ENCODE assay signal across 8 cellular contexts in genomic region chr2:8515864-8516533, GRCh38.
DNase-seq lines count a peak whose midpoint lies in the region; ATAC-seq, FAIRE-seq and TF ChIP-seq lines count a peak whose summit lies in the region.

No MANE protein-coding gene starts in this region.

- H3K27ac Mint-ChIP-seq in activated CD4-positive, alpha-beta T cell treated with anti-CD3 and anti-CD28 coated beads for 36 hours: peak overlapping the region; percentile 93

- no peaks in the 10 kb centered on the region for H3K27me3 Mint-ChIP-seq in activated CD4-positive, alpha-beta T cell treated with anti-CD3 and anti-CD28 coated beads for 36 hours

- peak; percentile 17 for ATAC-seq in activated CD4-positive, alpha-beta T cell treated with anti-CD3 and anti-CD28 coated beads for 36 hours
- ATAC-seq in HG02642 (IDR thresholded peaks at IDR 0.05; ENCODE audit: poor library complexity, unreplicated experiment): peak; percentile 35

- CTCF ChIA-PET in activated CD4-positive, alpha-beta T cell treated with anti-CD3 and anti-CD28 coated beads for 36 hours (lab: Charles Lee): interaction anchor here (0.9 to 1.8 kb wide), 5 partner anchors 16 to 166 kb away, joined by 3 to 11 read pairs (median 4); partner anchors contain the start of gene ID2

- peak; percentile 53 for DNase-seq in activated CD4-positive, alpha-beta T cell treated with anti-CD3 and anti-CD28 coated beads for 36 hours
- no peak for DNase-seq in activated CD4-positive, alpha-beta T cell treated with anti-CD3 and anti-CD28 coated beads, Interleukin-2, amount 50 U/mL, for 1 hour
- DNase-seq in NCI-H2081 (lab: John Stamatoyannopoulos, UW): peak; percentile 75 to 88
- no peak for DNase-seq in colonic mucosa
- DNase-seq in effector CD4-positive, alpha-beta T cell: no peak
- DNase-seq in NCI-H446 treated with DMSO at 0.1 percent for 48 hours (lab: John Stamatoyannopoulos, UW): no peak
- DNase-seq in frontal cortex (ENCODE audit: low spot score in 2 of 2): no peak

- H3K36me3 ChIP-seq in colonic mucosa: no peaks in the 10 kb centered on the region

- H3K27ac ChIP-seq in colonic mucosa: peak overlapping the region; percentile 65

- no peak overlapping the region for H3K4me3 Mint-ChIP-seq in activated CD4-positive, alpha-beta T cell treated with anti-CD3 and anti-CD28 coated beads for 36 hours

- POLR2A ChIA-PET in activated CD4-positive, alpha-beta T cell treated with anti-CD3 and anti-CD28 coated beads for 36 hours (lab: Charles Lee): interaction anchor here (0.6 to 3.8 kb wide), 8 partner anchors 27 to 166 kb away, joined by 3 to 41 read pairs (median 9); partner anchors contain the start of gene ID2

- TF ChIP-seq CTCF in colonic mucosa (IDR thresholded peaks at IDR 0.05): no peak

- H3K4me1 Mint-ChIP-seq in activated CD4-positive, alpha-beta T cell treated with anti-CD3 and anti-CD28 coated beads for 36 hours: peaks cover 72% of the 10 kb centered on the region

- H3K4me1 ChIP-seq in colonic mucosa: no peaks in the 10 kb centered on the region

- no peak overlapping the region for H3K9ac ChIP-seq in colonic mucosa (ENCODE audit: low read depth in 2 of 2, low read length in 2 of 2)

- no peaks in the 10 kb centered on the region for H3K9me3 ChIP-seq in colonic mucosa

- H3K27me3 ChIP-seq in colonic mucosa: no peaks in the 10 kb centered on the region

- peaks cover 12% of the 10 kb centered on the region for H3K9me3 Mint-ChIP-seq in activated CD4-positive, alpha-beta T cell treated with anti-CD3 and anti-CD28 coated beads for 36 hours (ENCODE audit: low read depth)

- no peak for FAIRE-seq in frontal cortex (lab: Jason Lieb, UNC)

- intact Hi-C loops in activated CD4-positive, alpha-beta T cell treated with anti-CD3 and anti-CD28 coated beads for 36 hours (cut with DNase I, micrococcal nuclease): loop anchor here (1.0 to 2.0 kb wide), 10 partner anchors 27 to 691 kb away; no protein-coding TSS in a partner anchor
- intact Hi-C loops in colonic mucosa (cut with DNase I): no loop called here

- H3K36me3 Mint-ChIP-seq in activated CD4-positive, alpha-beta T cell treated with anti-CD3 and anti-CD28 coated beads for 36 hours (ENCODE audit: low read depth): peaks cover 17% of the 10 kb centered on the region

- H3K4me3 ChIP-seq in colonic mucosa: no peak overlapping the region

Comparison
In these comparisons a context has a peak if more than half of its experiments do, and no peak if none do; other contexts are left out.
1. DNase-seq: peak in activated CD4-positive, alpha-beta T cell treated with anti-CD3 and anti-CD28 coated beads for 36 hours (single experiment) and NCI-H2081 (2 of 2); none in activated CD4-positive, alpha-beta T cell treated with anti-CD3 and anti-CD28 coated beads, Interleukin-2, amount 50 U/mL, for 1 hour (single experiment), colonic mucosa (single experiment), effector CD4-positive, alpha-beta T cell (single experiment), NCI-H446 treated with DMSO at 0.1 percent for 48 hours (single experiment) and frontal cortex (0 of 2).